Comparison of ENCODE assay signal across 32 cellular contexts in the genomic region with DNA sequence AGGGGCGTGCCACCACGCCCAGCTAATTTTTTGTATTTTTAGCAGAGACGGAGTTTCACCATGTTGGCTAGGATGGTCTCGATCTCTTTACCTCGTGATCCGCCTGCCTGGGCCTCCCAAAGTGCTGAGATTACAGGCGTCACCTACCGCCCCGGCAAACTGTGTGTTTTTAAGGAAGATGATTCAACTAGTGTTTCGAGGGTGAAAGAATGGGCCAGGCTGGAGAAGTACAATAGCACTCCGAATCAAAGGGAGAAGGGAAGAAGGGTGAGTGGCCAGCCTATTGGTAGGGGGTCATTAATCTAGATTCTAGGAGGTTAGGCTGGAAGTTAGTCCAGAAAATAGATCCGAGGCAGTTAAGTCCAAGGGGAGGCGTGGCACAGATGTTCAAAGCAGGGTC. TPM values are rescaled to one million over a fixed set of nuclear protein-coding genes. Genes with fewer than 3 reads are reported as not detected.
DNase-seq lines count a peak whose midpoint lies in the region; ATAC-seq, FAIRE-seq and TF ChIP-seq lines count a peak whose summit lies in the region.
"Had no signal": no experiment of that assay in that cellular context is flagged by ENCODE, and none has a peak within 500 bp of the region (broad histone marks: within the 10 kb centered on the region; RNA-seq: fewer than 3 reads in every experiment).

No MANE protein-coding gene starts in this region.

- peaks cover 12% of the 10 kb centered on the region; the same call in 1 of the 2 replicates for H3K23me2 ChIP-seq in H1 (ENCODE audit: low read depth, low read length)

- no peaks in the 10 kb centered on the region for H3K36me3 ChIP-seq in H1 (ENCODE audit: control insufficient read depth in 2 of 4, insufficient read depth in 4 of 4, low read length in 3 of 4)
- H3K36me3 ChIP-seq: gastrocnemius medialis, HAP-1, left ventricle myocardium inferior, pancreas, suprapubic skin had no signal

- peak overlapping the region; percentile 16 for H3K4me3 Mint-ChIP-seq in activated naive CD4-positive, alpha-beta T cell treated with anti-CD3 and anti-CD28 coated beads, Interleukin-2, amount 50 U/mL, for 24 hours
- H3K4me3 Mint-ChIP-seq in activated naive CD4-positive, alpha-beta T cell treated with anti-CD3 and anti-CD28 coated beads, Interleukin-2, amount 10 ng/mL, durations not matched to agents 7 days and 5 days, result no peak overlapping the region
- H3K4me3 Mint-ChIP-seq in nephron progenitor cell, result peak overlapping the region; percentile 88
- H3K4me3 Mint-ChIP-seq: activated CD4-positive, alpha-beta T cell treated with anti-CD3 and anti-CD28 coated beads for 36 hours; activated CD8-positive, alpha-beta T cell treated with anti-CD3 and anti-CD28 coated beads, Interleukin-2, amount 10 ng/mL, durations not matched to agents 7 days and 5 days; central memory CD8-positive, alpha-beta T cell; stimulated activated effector memory CD8-positive, alpha-beta T cell treated with anti-CD3 and anti-CD28 coated beads, Interleukin-12 subunit alpha, Interleukin-12 subunit beta, amount 100 ng/mL, for 72 hours had no signal

- TF ChIP-seq CTCF in H1 (IDR thresholded peaks at IDR 0.05; ENCODE audit: control extremely low read depth in 1 of 3, insufficient read depth in 1 of 3, low read depth in 1 of 3, low read length in 3 of 3), result no peak
- no peak for TF ChIP-seq CTCF in nephron progenitor cell (IDR thresholded peaks at IDR 0.05)

- no peak overlapping the region for H3K4ac ChIP-seq in H1 (replicated peaks; ENCODE audit: insufficient read length, low read depth, low read length)

- H3K36me3 Mint-ChIP-seq in activated naive CD4-positive, alpha-beta T cell treated with anti-CD3 and anti-CD28 coated beads, Interleukin-2, amount 50 U/mL, for 24 hours, result no peaks in the 10 kb centered on the region
- H3K36me3 Mint-ChIP-seq in activated naive CD4-positive, alpha-beta T cell treated with anti-CD3 and anti-CD28 coated beads, Interleukin-2, amount 10 ng/mL, durations not matched to agents 7 days and 5 days, result no peaks in the 10 kb centered on the region
- no peaks in the 10 kb centered on the region for H3K36me3 Mint-ChIP-seq in nephron progenitor cell (ENCODE audit: low read depth)
- H3K36me3 Mint-ChIP-seq: CD8-positive, alpha-beta T cell; stimulated activated effector memory CD8-positive, alpha-beta T cell treated with anti-CD3 and anti-CD28 coated beads, Interleukin-12 subunit alpha, Interleukin-12 subunit beta, amount 100 ng/mL, for 72 hours had no signal

- H4K5ac ChIP-seq in H1 (ENCODE audit: insufficient read length, low read depth, low read length), result no peak overlapping the region

- H3K4me1 Mint-ChIP-seq in activated naive CD4-positive, alpha-beta T cell treated with anti-CD3 and anti-CD28 coated beads, Interleukin-2, amount 50 U/mL, for 24 hours, result peaks cover 31% of the 10 kb centered on the region
- peaks cover 27% of the 10 kb centered on the region for H3K4me1 Mint-ChIP-seq in activated naive CD4-positive, alpha-beta T cell treated with anti-CD3 and anti-CD28 coated beads, Interleukin-2, amount 10 ng/mL, durations not matched to agents 7 days and 5 days
- peaks cover 41% of the 10 kb centered on the region for H3K4me1 Mint-ChIP-seq in nephron progenitor cell

- H3K4me2 ChIP-seq in H1 (ENCODE audit: insufficient read depth in 1 of 2, low read depth in 2 of 2, low read length in 2 of 2), result peak overlapping the region; percentile 74 to 75
- H3K4me2 ChIP-seq: SK-N-SH had no signal

- FAIRE-seq in H1 (lab: Jason Lieb, UNC), result no peak
- FAIRE-seq: A204.1, endometrium, G401.6, GM19239, islet of Langerhans, pancreas, urothelium cell line had no signal

- no peak overlapping the region; the same call in 1 of the 2 replicates for H2AK5ac ChIP-seq in H1 (ENCODE audit: low read depth, low read length)

- H3K9ac ChIP-seq in H1 (replicated peaks in 1 of 4; ENCODE audit: extremely low read depth in 1 of 4, low read depth in 3 of 4, low read length in 3 of 4), result peak overlapping the region in 1 of 4 experiments; percentile 8; a peak in 1 of 7 replicates
- H3K9ac ChIP-seq: SK-N-SH had no signal

- H3K27ac Mint-ChIP-seq in activated naive CD4-positive, alpha-beta T cell treated with anti-CD3 and anti-CD28 coated beads, Interleukin-2, amount 50 U/mL, for 24 hours, result no peak overlapping the region
- H3K27ac Mint-ChIP-seq in activated naive CD4-positive, alpha-beta T cell treated with anti-CD3 and anti-CD28 coated beads, Interleukin-2, amount 10 ng/mL, durations not matched to agents 7 days and 5 days, result no peak overlapping the region
- peak overlapping the region; percentile 92 for H3K27ac Mint-ChIP-seq in nephron progenitor cell
- H3K27ac Mint-ChIP-seq: activated CD4-positive, alpha-beta T cell treated with anti-CD3 and anti-CD28 coated beads for 36 hours; activated CD8-positive, alpha-beta T cell treated with anti-CD3 and anti-CD28 coated beads, Interleukin-2, amount 10 ng/mL, durations not matched to agents 7 days and 5 days; activated naive CD8-positive, alpha-beta T cell treated with anti-CD3 and anti-CD28 coated beads, Interleukin-2, amount 50 U/mL, for 24 hours; CD8-positive, alpha-beta T cell; naive thymus-derived CD8-positive, alpha-beta T cell; stimulated activated effector memory CD8-positive, alpha-beta T cell treated with anti-CD3 and anti-CD28 coated beads, Interleukin-12 subunit alpha, Interleukin-12 subunit beta, amount 100 ng/mL, for 72 hours had no signal

- CTCF ChIA-PET in activated naive CD4-positive, alpha-beta T cell treated with anti-CD3 and anti-CD28 coated beads, Interleukin-2, amount 10 ng/mL, durations not matched to agents 7 days and 5 days (lab: Charles Lee), result interaction anchor here (0.7 kb wide), 1 partner anchor 126 kb away, joined by 3 read pairs; no protein-coding TSS in a partner anchor
- CTCF ChIA-PET in H1 (lab: Charles Lee; ENCODE audit: partially characterized antibody), result interaction anchor here (0.6 to 4.4 kb wide), 11 partner anchors 38 to 244 kb away, joined by 3 to 24 read pairs (median 3); no protein-coding TSS in a partner anchor

- no peaks in the 10 kb centered on the region for H3K9me3 ChIP-seq in H1 (ENCODE audit: insufficient read depth in 2 of 2, low read depth in 1 of 2, low read length in 1 of 2)
- H3K9me3 ChIP-seq: gastrocnemius medialis, HAP-1, left ventricle myocardium inferior, pancreas, SK-N-SH, suprapubic skin had no signal

- TF ChIP-seq RAD21 in H1 (IDR thresholded peaks at IDR 0.05 in 1 of 2, conservative IDR thresholded peaks at IDR 0.05 in 1 of 2; ENCODE audit: low read depth in 2 of 2, low read length in 2 of 2), result no peak

- H3K27me3 Mint-ChIP-seq in activated naive CD4-positive, alpha-beta T cell treated with anti-CD3 and anti-CD28 coated beads, Interleukin-2, amount 50 U/mL, for 24 hours, result peaks cover 34% of the 10 kb centered on the region
- peaks cover 65% of the 10 kb centered on the region for H3K27me3 Mint-ChIP-seq in activated naive CD4-positive, alpha-beta T cell treated with anti-CD3 and anti-CD28 coated beads, Interleukin-2, amount 10 ng/mL, durations not matched to agents 7 days and 5 days
- H3K27me3 Mint-ChIP-seq in nephron progenitor cell (ENCODE audit: low read depth, poor library complexity), result peaks cover 2% of the 10 kb centered on the region

- POLR2A ChIA-PET in H1 (lab: Charles Lee; ENCODE audit: partially characterized antibody), result interaction anchor here (0.7 to 3.6 kb wide), 7 partner anchors 14 to 167 kb away, joined by 3 to 30 read pairs (median 3); no protein-coding TSS in a partner anchor

- peak overlapping the region in 1 of 4 experiments; percentile 90; a peak in 1 of 8 replicates for H3K4me3 ChIP-seq in H1 (ENCODE audit: extremely low read depth in 1 of 4, insufficient read depth in 2 of 4, low read depth in 3 of 4, low read length in 4 of 4)
- H3K4me3 ChIP-seq: gastrocnemius medialis, hepatocyte, pancreas, suprapubic skin had no signal

- H3K27ac ChIP-seq in H1 (ENCODE audit: low read depth, low read length), result no peak overlapping the region
- H3K27ac ChIP-seq: hepatocyte, left ventricle myocardium inferior, pancreas, suprapubic skin had no signal

- H2BK5ac ChIP-seq in H1 (ENCODE audit: low read depth, low read length), result peak overlapping the region; percentile 90

- ATAC-seq in left colon, result no peak
- ATAC-seq in HG02981 (IDR thresholded peaks at IDR 0.05; ENCODE audit: unreplicated experiment), result no peak
- ATAC-seq: activated naive CD8-positive, alpha-beta T cell treated with anti-CD3 and anti-CD28 coated beads, Interleukin-2, amount 50 U/mL, for 24 hours; gastrocnemius medialis; pancreas had no signal

- 0 out of 2 replicates have a peak, but pooled peaks cover 2% of the 10 kb centered on the region for H3K79me1 ChIP-seq in H1 (ENCODE audit: low read depth, low read length)

- no peaks in the 10 kb centered on the region for H3K27me3 ChIP-seq in H1 (replicated peaks in 1 of 4; ENCODE audit: control insufficient read depth in 3 of 4, extremely low read depth in 1 of 4, insufficient read depth in 3 of 4, low read length in 3 of 4)
- H3K27me3 ChIP-seq: gastrocnemius medialis, pancreas had no signal

- H3K79me2 ChIP-seq in H1 (ENCODE audit: control insufficient read depth in 1 of 2, insufficient read depth in 2 of 2, low read length in 2 of 2), result peaks cover 17 to 31% of the 10 kb centered on the region in 2 experiments

- no peak overlapping the region for H2AFZ ChIP-seq in H1 (ENCODE audit: low read length)

- no peaks in the 10 kb centered on the region for H4K20me1 ChIP-seq in H1 (replicated peaks in 1 of 2; ENCODE audit: control insufficient read depth in 1 of 2, insufficient read depth in 2 of 2, low read length in 2 of 2)

- H3K14ac ChIP-seq in H1 (ENCODE audit: insufficient read length), result no peak overlapping the region

- no peak overlapping the region for H3K56ac ChIP-seq in H1 (replicated peaks; ENCODE audit: insufficient read length, low read depth, low read length)

- H3K9me3 Mint-ChIP-seq in activated naive CD4-positive, alpha-beta T cell treated with anti-CD3 and anti-CD28 coated beads, Interleukin-2, amount 50 U/mL, for 24 hours, result no peaks in the 10 kb centered on the region
- H3K9me3 Mint-ChIP-seq in activated naive CD4-positive, alpha-beta T cell treated with anti-CD3 and anti-CD28 coated beads, Interleukin-2, amount 10 ng/mL, durations not matched to agents 7 days and 5 days, result no peaks in the 10 kb centered on the region
- H3K9me3 Mint-ChIP-seq in nephron progenitor cell, result no peaks in the 10 kb centered on the region
- H3K9me3 Mint-ChIP-seq: activated naive CD8-positive, alpha-beta T cell treated with anti-CD3 and anti-CD28 coated beads, Interleukin-2, amount 50 U/mL, for 24 hours; CD8-positive, alpha-beta T cell; central memory CD8-positive, alpha-beta T cell; stimulated activated effector memory CD8-positive, alpha-beta T cell treated with anti-CD3 and anti-CD28 coated beads, Interleukin-12 subunit alpha, Interleukin-12 subunit beta, amount 100 ng/mL, for 72 hours had no signal

- H2BK20ac ChIP-seq in H1 (ENCODE audit: low read length), result peak overlapping the region; percentile 93; the same call in 1 of the 2 replicates

- H2BK12ac ChIP-seq in H1 (ENCODE audit: low read depth, low read length), result peak overlapping the region; percentile 90

- 84% methylated on average over 13 of the region's 13 CpGs; no CpG with 5 or more reads in 1 of the 2 experiments for WGBS in H1 (ENCODE audit: extremely low coverage in 1 of 2, insufficient coverage in 1 of 2, insufficient read length in 1 of 2, insufficient replicate concordance in 2 of 2, low coverage in 1 of 2, low lambda C conversion rate in 2 of 2, missing lambda C conversion rate in 1 of 2), 2 experiments

- DNase-seq in activated naive CD4-positive, alpha-beta T cell treated with anti-CD3 and anti-CD28 coated beads, Interleukin-2, amount 10 ng/mL, durations not matched to agents 7 days and 5 days, result no peak
- no peak for DNase-seq in H1 (ENCODE audit: low read depth in 1 of 2, low spot score in 2 of 2)
- DNase-seq in nephron progenitor cell, result no peak
- no peak for DNase-seq in NCI-H1048 (lab: John Stamatoyannopoulos, UW)
- DNase-seq in left colon, result no peak
- DNase-seq in NOMO-1 treated with DMSO at 0.1 percent for 48 hours (lab: John Stamatoyannopoulos, UW; ENCODE audit: unreplicated experiment), result no peak
- DNase-seq: activated gamma-delta T cell, AML-193, DMS 273 treated with DMSO at 0.1 percent for 48 hours, OCI-M1 had no signal

- H3K4me1 ChIP-seq in H1 (replicated peaks in 1 of 4; ENCODE audit: control insufficient read depth in 3 of 4, insufficient read depth in 4 of 4, low read length in 3 of 4), result peaks cover 0 to 13% (median 4%) of the 10 kb centered on the region in 4 experiments; a peak in 5 of 7 replicates

- intact Hi-C loops in left colon (cut with DNase I, micrococcal nuclease), result no loop called here

- no peak overlapping the region for H2BK120ac ChIP-seq in H1 (replicated peaks; ENCODE audit: low read depth, low read length)

- H3K23ac ChIP-seq in H1 (ENCODE audit: insufficient read length), result no peak overlapping the region

- TF ChIP-seq EP300 in H1 (IDR thresholded peaks at IDR 0.05; ENCODE audit: borderline replicate concordance in 1 of 2, low read depth in 2 of 2, low read length in 2 of 2), result no peak

- no peak overlapping the region for H4K91ac ChIP-seq in H1 (replicated peaks; ENCODE audit: insufficient read length, low read length)

- H4K8ac ChIP-seq in H1 (ENCODE audit: extremely low read depth, insufficient read depth, low read length), result no peak overlapping the region

- peak overlapping the region; percentile 87 for H3K18ac ChIP-seq in H1 (ENCODE audit: extremely low read depth, low read length)

- no peak for TF ChIP-seq POLR2A in H1 (IDR thresholded peaks at IDR 0.05; ENCODE audit: control extremely low read depth in 1 of 2, low read depth in 2 of 2, low read length in 2 of 2)

- H2BK15ac ChIP-seq in H1 (ENCODE audit: low read length), result no peak overlapping the region

RNA-seq across cellular contexts. Expression of a gene that starts 2.9 kb away (rescaled TPM):
- total RNA-seq in H1 (2021; fragmentation: NEBNext Ultra II Directional; extraction: Animal tissue kit (Norgen Biotek cat#: 25700)), result 123 and 131 TPM in 2 replicates
- 18.3 and 22.2 TPM in 2 replicates for polyA plus RNA-seq in H1 (2011; rRNA removed)
- polyA plus RNA-seq in H1 (2011; cell fraction: cytosol; rRNA removed), result 17.7 TPM
- 41.9 TPM for polyA plus RNA-seq in H1 (2011; cell fraction: nucleus; rRNA removed)
- 35.3 to 44.8 TPM (median 42.0 TPM) in 4 replicates for polyA plus RNA-seq in H1 (2012, experiment 1 of 2)
- polyA plus RNA-seq in H1 (2012, experiment 2 of 2), result 5.8 TPM
- 33.3 TPM for polyA plus RNA-seq in H1 (2013, experiment 1 of 2)
- 30.9 TPM for polyA plus RNA-seq in H1 (2013, experiment 2 of 2)
- 55.8 and 66.8 TPM in 2 replicates for polyA minus RNA-seq in H1 (2011; rRNA and poly(A)+ RNA removed)
- polyA minus RNA-seq in H1 (2011; cell fraction: cytosol; rRNA and poly(A)+ RNA removed), result 60.4 TPM
- polyA minus RNA-seq in H1 (2011; cell fraction: nucleus; rRNA and poly(A)+ RNA removed), result 55.3 TPM
- total RNA-seq in left colon, result under 1 TPM; 0.21 to 0.36 TPM
- total RNA-seq: activated CD8-positive, alpha-beta T cell treated with anti-CD3 and anti-CD28 coated beads, Interleukin-2, amount 10 ng/mL, durations not matched to agents 7 days and 5 days had no signal
- polyA plus RNA-seq: naive thymus-derived CD8-positive, alpha-beta T cell; SK-N-SH had no signal

Comparison
In these comparisons a context has a peak if more than half of its experiments do, and no peak if none do; other contexts are left out.
1. RNA of a gene that starts 2.9 kb away (total RNA-seq): 123 to 131 TPM in H1; 0.21 to 0.36 TPM in left colon; every median in the first group is over 10 times any median in the second.